1 cellular context compared by ENCODE assay signal in the genomic region with DNA sequence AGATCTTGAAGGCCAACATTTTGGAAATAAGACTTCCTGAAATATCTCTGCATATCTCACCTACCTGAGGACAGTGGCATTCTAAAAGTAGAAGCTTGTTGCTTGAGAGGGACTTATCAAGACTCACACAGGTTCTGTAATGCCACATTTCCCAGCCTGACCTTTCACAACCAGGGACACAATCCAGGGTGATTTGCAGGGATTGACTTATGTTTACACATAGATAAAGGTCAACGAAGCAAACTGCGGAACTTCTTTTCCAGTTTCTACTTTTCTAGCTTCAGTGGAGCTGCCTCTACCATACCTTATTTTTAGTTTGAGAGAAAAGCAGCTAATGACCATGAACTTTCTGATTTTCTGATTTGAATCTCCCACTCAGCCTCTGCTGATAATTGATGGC.
TF ChIP-seq lines count a peak whose summit lies in the region.

No MANE protein-coding gene starts in this region.

TF ChIP-seq in SK-N-SH, 30 proteins besides CTCF, POLR2A, EP300 and RAD21 (continued from another document):
- TF ChIP-seq, protein P1, sequence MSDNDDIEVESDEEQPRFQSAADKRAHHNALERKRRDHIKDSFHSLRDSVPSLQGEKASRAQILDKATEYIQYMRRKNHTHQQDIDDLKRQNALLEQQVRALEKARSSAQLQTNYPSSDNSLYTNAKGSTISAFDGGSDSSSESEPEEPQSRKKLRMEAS (IDR thresholded peaks at IDR 0.05; ENCODE audit: low read depth): no peak
- TF ChIP-seq YY1 (IDR thresholded peaks at IDR 0.05; ENCODE audit: low read depth) (no peak), TCF12 (IDR thresholded peaks at IDR 0.05) (no peak), REST (IDR thresholded peaks at IDR 0.05; ENCODE audit: low read depth, low read length) (no peak), RXRA (IDR thresholded peaks at IDR 0.05; ENCODE audit: borderline replicate concordance, low read depth) (no peak), RFX5 (IDR thresholded peaks at IDR 0.05; ENCODE audit: low read length) (no peak), NRF1 (IDR thresholded peaks at IDR 0.05; ENCODE audit: low read depth, low read length) (no peak), RCOR1 (IDR thresholded peaks at IDR 0.05; ENCODE audit: low read length) (no peak), SMC3 (IDR thresholded peaks at IDR 0.05; ENCODE audit: low read depth, low read length) (no peak)
- TF ChIP-seq, protein P2, sequence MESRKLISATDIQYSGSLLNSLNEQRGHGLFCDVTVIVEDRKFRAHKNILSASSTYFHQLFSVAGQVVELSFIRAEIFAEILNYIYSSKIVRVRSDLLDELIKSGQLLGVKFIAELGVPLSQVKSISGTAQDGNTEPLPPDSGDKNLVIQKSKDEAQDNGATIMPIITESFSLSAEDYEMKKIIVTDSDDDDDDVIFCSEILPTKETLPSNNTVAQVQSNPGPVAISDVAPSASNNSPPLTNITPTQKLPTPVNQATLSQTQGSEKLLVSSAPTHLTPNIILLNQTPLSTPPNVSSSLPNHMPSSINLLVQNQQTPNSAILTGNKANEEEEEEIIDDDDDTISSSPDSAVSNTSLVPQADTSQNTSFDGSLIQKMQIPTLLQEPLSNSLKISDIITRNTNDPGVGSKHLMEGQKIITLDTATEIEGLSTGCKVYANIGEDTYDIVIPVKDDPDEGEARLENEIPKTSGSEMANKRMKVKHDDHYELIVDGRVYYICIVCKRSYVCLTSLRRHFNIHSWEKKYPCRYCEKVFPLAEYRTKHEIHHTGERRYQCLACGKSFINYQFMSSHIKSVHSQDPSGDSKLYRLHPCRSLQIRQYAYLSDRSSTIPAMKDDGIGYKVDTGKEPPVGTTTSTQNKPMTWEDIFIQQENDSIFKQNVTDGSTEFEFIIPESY (IDR thresholded peaks at IDR 0.05; ENCODE audit: borderline replicate concordance, low read depth): no peak
